Comparison of ENCODE assay signal across 24 cellular contexts in the genomic region with DNA sequence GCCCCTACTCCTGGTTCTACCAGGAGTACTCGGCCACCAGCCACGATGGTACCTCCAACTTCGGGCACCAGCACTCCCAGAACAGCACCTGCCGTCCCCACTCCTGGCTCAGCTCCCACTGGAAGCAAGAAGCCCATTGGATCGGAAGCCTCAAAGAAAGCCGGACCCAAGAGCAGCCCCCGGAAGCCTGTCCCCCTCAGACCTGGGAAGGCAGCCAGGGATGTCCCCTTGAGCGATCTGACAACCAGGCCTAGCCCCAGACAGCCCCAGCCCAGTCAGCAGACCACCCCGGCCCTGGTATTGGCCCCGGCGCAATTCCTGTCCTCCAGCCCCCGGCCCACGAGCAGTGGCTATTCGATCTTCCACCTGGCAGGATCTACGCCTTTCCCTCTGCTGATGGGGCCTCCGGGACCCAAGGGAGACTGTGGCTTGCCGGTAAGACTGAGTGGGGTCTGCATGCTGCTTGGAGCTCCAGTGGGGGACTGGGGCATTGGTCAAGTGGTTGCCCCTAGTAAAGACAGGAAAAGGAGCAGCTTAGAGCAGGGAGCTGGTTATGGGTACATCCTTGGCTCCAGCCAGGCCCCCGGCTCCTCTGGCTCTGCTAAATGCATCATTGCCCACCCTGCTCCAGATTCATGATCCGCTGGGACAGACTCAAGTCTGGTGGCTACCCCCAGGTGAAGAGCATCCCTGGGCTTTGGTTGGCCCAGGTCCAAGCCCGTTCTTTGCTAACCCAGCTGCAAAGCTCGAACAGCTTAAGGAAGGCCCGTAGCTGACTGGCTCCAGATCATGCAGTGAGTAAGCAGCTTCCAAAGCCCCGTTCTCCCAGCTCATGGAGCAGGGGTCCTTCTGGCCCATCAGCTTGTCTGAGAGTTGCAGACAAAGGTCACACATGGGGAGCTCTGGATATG. TPM values are rescaled to one million over a fixed set of nuclear protein-coding genes. Genes with fewer than 3 reads are reported as not detected.
A peak's percentile ranks its signal among the peaks of the same experiment; 100 is the strongest.
DNase-seq lines count a peak whose midpoint lies in the region; ATAC-seq and TF ChIP-seq lines count a peak whose summit lies in the region.
"Had no signal": no experiment of that assay in that cellular context is flagged by ENCODE, and none has a peak within 500 bp of the region (broad histone marks: within the 10 kb centered on the region; RNA-seq: fewer than 3 reads in every experiment).

No MANE protein-coding gene starts in this region.

- 91% methylated on average over 10 of the region's 23 CpGs for WGBS in SK-N-SH (ENCODE audit: low lambda C conversion rate)

- H3K4me3 ChIP-seq in SK-N-SH (ENCODE audit: low read depth in 2 of 2, low read length in 1 of 2) (no peak overlapping the region), cardiac fibroblast (replicated peaks in 1 of 2; ENCODE audit: low read depth in 2 of 2, low read length in 2 of 2) (no peak overlapping the region), upper lobe of right lung (no peak overlapping the region)
- H3K4me3 ChIP-seq: A549, cardiac muscle cell, GM12878, lung, pancreas, sigmoid colon had no signal

- no peaks in the 10 kb centered on the region; the same call in 1 of the 2 replicates for H3K79me2 ChIP-seq in SK-N-SH (ENCODE audit: insufficient read depth)

- intact Hi-C loops in upper lobe of right lung (cut with DNase I), result no loop called here

- peak overlapping the region; percentile 52; the same call in 1 of the 2 replicates for H3K4me2 ChIP-seq in SK-N-SH
- H3K4me2 ChIP-seq: A549 had no signal

- CTCF ChIA-PET in SK-N-SH (lab: Yijun Ruan, JAX), result interaction anchor here (0.6 to 2.9 kb wide), 7 partner anchors 14 to 122 kb away, joined by 3 to 7 read pairs (median 4); a partner anchor contains a TSS

- no peaks in the 10 kb centered on the region for H3K9me2 ChIP-seq in SK-N-SH

- ATAC-seq in SK-N-SH treated with all-trans-retinoic acid at 6 μM for 48 hours (no peak), upper lobe of right lung (no peak), HG03432 (IDR thresholded peaks at IDR 0.05; ENCODE audit: unreplicated experiment) (no peak)
- ATAC-seq: A549; activated naive CD4-positive, alpha-beta T cell treated with anti-CD3 and anti-CD28 coated beads, Interleukin-2, amount 50 U/mL, for 72 hours; GM12878; pancreas; stimulated activated naive CD8-positive, alpha-beta T cell treated with anti-CD3 and anti-CD28 coated beads, Interleukin-15, amount 100 ng/mL, for 72 hours had no signal

- no peak overlapping the region for H2AFZ ChIP-seq in SK-N-SH (ENCODE audit: low read depth)

- no peak for DNase-seq in SK-N-SH
- peak; percentile 54 to 55 for DNase-seq in cardiac fibroblast (ENCODE audit: low read depth in 2 of 2)
- peak; percentile 59 for DNase-seq in left kidney (ENCODE audit: low read depth, low spot score)
- DNase-seq in upper lobe of right lung, result peak; percentile 48
- DNase-seq in amygdala (lab: John Stamatoyannopoulos, UW), result no peak
- DNase-seq in 8988T, result no peak
- DNase-seq: activated CD4-positive, CD25-positive, alpha-beta regulatory T cell treated with anti-CD3 and anti-CD28 coated beads, Interleukin-2, amount 50 U/mL, for 72 hours; C1 segment of cervical spinal cord; DMS 273 treated with DMSO at 0.1 percent for 48 hours; HCEC 1CT; NCI-H187; NCI-H446; sigmoid colon; stimulated activated CD4-positive, alpha-beta T cell treated with anti-CD3 and anti-CD28 coated beads, Interleukin-2, amount 100 ng/mL, for 24 hours; stimulated activated naive CD8-positive, alpha-beta T cell treated with anti-CD3 and anti-CD28 coated beads, Interleukin-15, amount 100 ng/mL, for 72 hours had no signal

- H3K36me3 ChIP-seq in SK-N-SH (replicated peaks in 1 of 2; ENCODE audit: control insufficient read depth in 1 of 2, insufficient read depth in 2 of 2, low read length in 1 of 2), result no peaks in the 10 kb centered on the region
- H3K36me3 ChIP-seq in upper lobe of right lung, result no peaks in the 10 kb centered on the region
- H3K36me3 ChIP-seq: cardiac muscle cell, pancreas, sigmoid colon had no signal

- no peak overlapping the region for H3K9ac ChIP-seq in SK-N-SH

- no peaks in the 10 kb centered on the region for H3K27me3 ChIP-seq in SK-N-SH (ENCODE audit: insufficient read depth)
- no peaks in the 10 kb centered on the region for H3K27me3 ChIP-seq in upper lobe of right lung
- H3K27me3 ChIP-seq: cardiac muscle cell, pancreas, sigmoid colon had no signal

- POLR2A ChIA-PET in SK-N-SH (lab: Yijun Ruan, JAX), result no interaction called here

- peaks cover 9% of the 10 kb centered on the region for H3F3A ChIP-seq in SK-N-SH (replicated peaks; ENCODE audit: insufficient read depth)

- TF ChIP-seq RAD21 in SK-N-SH (IDR thresholded peaks at IDR 0.05; ENCODE audit: low read length), result no peak

- TF ChIP-seq CTCF in SK-N-SH (IDR thresholded peaks at IDR 0.05), result no peak
- TF ChIP-seq CTCF in cardiac fibroblast (IDR thresholded peaks at IDR 0.05; ENCODE audit: low read depth, low read length), result no peak
- no peak for TF ChIP-seq CTCF in upper lobe of right lung (IDR thresholded peaks at IDR 0.05)

- no peaks in the 10 kb centered on the region for H4K20me1 ChIP-seq in SK-N-SH (ENCODE audit: insufficient read depth)

- H3K4me1 ChIP-seq in SK-N-SH (ENCODE audit: control insufficient read depth in 1 of 2, insufficient read depth in 2 of 2, low read depth in 1 of 2, low read length in 1 of 2) (peaks cover 0 to 12% of the 10 kb centered on the region in 2 experiments; a peak in 3 of 4 replicates), upper lobe of right lung (no peaks in the 10 kb centered on the region)

- TF ChIP-seq EP300 in SK-N-SH (IDR thresholded peaks at IDR 0.05; ENCODE audit: borderline replicate concordance in 1 of 2, low read depth in 1 of 2, low read length in 1 of 2), result no peak

- H3K27ac ChIP-seq in SK-N-SH (ENCODE audit: low read depth in 2 of 2, low read length in 1 of 2) (0 out of 4 replicates have a peak overlapping the region, but pooled peaks of 1 of the 2 experiments have one; percentile 20), upper lobe of right lung (no peak overlapping the region)
- H3K27ac ChIP-seq: A549, cardiac muscle cell, HL-60, pancreas had no signal

- H3K9me3 ChIP-seq in SK-N-SH (no peaks in the 10 kb centered on the region), upper lobe of right lung (no peaks in the 10 kb centered on the region)
- H3K9me3 ChIP-seq: A549, pancreas, sigmoid colon had no signal

TF ChIP-seq in SK-N-SH, 30 proteins besides CTCF, POLR2A, EP300 and RAD21 (continues in another document):
- TF ChIP-seq, protein P1, sequence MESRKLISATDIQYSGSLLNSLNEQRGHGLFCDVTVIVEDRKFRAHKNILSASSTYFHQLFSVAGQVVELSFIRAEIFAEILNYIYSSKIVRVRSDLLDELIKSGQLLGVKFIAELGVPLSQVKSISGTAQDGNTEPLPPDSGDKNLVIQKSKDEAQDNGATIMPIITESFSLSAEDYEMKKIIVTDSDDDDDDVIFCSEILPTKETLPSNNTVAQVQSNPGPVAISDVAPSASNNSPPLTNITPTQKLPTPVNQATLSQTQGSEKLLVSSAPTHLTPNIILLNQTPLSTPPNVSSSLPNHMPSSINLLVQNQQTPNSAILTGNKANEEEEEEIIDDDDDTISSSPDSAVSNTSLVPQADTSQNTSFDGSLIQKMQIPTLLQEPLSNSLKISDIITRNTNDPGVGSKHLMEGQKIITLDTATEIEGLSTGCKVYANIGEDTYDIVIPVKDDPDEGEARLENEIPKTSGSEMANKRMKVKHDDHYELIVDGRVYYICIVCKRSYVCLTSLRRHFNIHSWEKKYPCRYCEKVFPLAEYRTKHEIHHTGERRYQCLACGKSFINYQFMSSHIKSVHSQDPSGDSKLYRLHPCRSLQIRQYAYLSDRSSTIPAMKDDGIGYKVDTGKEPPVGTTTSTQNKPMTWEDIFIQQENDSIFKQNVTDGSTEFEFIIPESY (IDR thresholded peaks at IDR 0.05; ENCODE audit: borderline replicate concordance, low read depth), result no peak
- no peak for TF ChIP-seq TAF1 (IDR thresholded peaks at IDR 0.05; ENCODE audit: borderline replicate concordance, low read depth, low read length)
- no peak for TF ChIP-seq GATA2 (CRISPR knock-in tag; IDR thresholded peaks at IDR 0.05)
- TF ChIP-seq FOSL2 (IDR thresholded peaks at IDR 0.05; ENCODE audit: borderline replicate concordance, low read depth), result no peak
- no peak for TF ChIP-seq RCOR1 (IDR thresholded peaks at IDR 0.05; ENCODE audit: low read length)
- TF ChIP-seq ELF1 (IDR thresholded peaks at IDR 0.05), result no peak
- no peak for TF ChIP-seq CHD2 (IDR thresholded peaks at IDR 0.05; ENCODE audit: low read length, partially characterized antibody)

TF ChIP-seq in SK-N-SH treated with all-trans-retinoic acid at 6 μM for 48 hours, 23 proteins besides CTCF, POLR2A, EP300 and RAD21 (continues in another document):
- TF ChIP-seq CSDC2 (CRISPR knock-in tag; IDR thresholded peaks at IDR 0.05) (no peak), RARB (CRISPR knock-in tag; IDR thresholded peaks at IDR 0.05) (no peak), ZNF8 (CRISPR knock-in tag; IDR thresholded peaks at IDR 0.05) (no peak), ESRRG (CRISPR knock-in tag; IDR thresholded peaks at IDR 0.05) (no peak), TCF4 (CRISPR knock-in tag; IDR thresholded peaks at IDR 0.05; ENCODE audit: borderline replicate concordance) (no peak), OSR1 (CRISPR knock-in tag; IDR thresholded peaks at IDR 0.05) (no peak), ZFP30 (CRISPR knock-in tag; IDR thresholded peaks at IDR 0.05) (no peak)
- TF ChIP-seq, protein P2, sequence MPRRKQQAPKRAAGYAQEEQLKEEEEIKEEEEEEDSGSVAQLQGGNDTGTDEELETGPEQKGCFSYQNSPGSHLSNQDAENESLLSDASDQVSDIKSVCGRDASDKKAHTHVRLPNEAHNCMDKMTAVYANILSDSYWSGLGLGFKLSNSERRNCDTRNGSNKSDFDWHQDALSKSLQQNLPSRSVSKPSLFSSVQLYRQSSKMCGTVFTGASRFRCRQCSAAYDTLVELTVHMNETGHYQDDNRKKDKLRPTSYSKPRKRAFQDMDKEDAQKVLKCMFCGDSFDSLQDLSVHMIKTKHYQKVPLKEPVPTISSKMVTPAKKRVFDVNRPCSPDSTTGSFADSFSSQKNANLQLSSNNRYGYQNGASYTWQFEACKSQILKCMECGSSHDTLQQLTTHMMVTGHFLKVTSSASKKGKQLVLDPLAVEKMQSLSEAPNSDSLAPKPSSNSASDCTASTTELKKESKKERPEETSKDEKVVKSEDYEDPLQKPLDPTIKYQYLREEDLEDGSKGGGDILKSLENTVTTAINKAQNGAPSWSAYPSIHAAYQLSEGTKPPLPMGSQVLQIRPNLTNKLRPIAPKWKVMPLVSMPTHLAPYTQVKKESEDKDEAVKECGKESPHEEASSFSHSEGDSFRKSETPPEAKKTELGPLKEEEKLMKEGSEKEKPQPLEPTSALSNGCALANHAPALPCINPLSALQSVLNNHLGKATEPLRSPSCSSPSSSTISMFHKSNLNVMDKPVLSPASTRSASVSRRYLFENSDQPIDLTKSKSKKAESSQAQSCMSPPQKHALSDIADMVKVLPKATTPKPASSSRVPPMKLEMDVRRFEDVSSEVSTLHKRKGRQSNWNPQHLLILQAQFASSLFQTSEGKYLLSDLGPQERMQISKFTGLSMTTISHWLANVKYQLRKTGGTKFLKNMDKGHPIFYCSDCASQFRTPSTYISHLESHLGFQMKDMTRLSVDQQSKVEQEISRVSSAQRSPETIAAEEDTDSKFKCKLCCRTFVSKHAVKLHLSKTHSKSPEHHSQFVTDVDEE (CRISPR knock-in tag; IDR thresholded peaks at IDR 0.05), result no peak

RNA-seq across cellular contexts. Expression of a gene that starts 13.9 kb away (rescaled TPM):
- polyA plus RNA-seq in SK-N-SH (2012; rRNA removed), result 6.8 and 8.7 TPM in 2 replicates
- 2.6 and 3.0 TPM in 2 replicates for polyA plus RNA-seq in SK-N-SH (2012; cell fraction: cytosol; rRNA removed)
- 55.3 and 131 TPM in 2 replicates for polyA plus RNA-seq in SK-N-SH (2012; cell fraction: nucleus; rRNA removed)
- total RNA-seq in upper lobe of right lung, result 13.7 TPM
- polyA plus RNA-seq: GM12878 had no signal

Comparison
In these comparisons a context has a peak if more than half of its experiments do, and no peak if none do; other contexts are left out.
1. DNase-seq: peak in cardiac fibroblast (2 of 2), left kidney (single experiment) and upper lobe of right lung (single experiment); none in SK-N-SH (single experiment), amygdala (0 of 56) and 8988T (single experiment).